In the genomic region with DNA sequence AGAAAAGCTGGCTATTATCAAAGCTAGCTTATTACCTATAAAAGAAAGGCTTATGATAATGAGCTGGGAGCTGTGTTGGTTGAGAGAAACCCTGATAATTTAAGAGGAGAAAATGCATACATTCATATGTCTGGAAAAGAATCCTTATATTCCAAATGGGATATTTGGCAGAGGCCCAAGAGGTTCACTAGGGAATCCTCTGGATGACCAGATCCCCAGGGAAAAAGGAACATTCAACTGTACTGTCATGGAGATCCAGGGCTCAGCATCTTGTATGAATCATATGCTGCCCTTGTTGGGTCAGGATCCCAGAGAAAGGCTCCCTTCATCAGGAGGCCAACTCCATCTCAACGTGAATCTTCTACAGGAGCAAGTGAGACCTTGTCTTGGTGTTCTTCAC, we compare ENCODE assay signal across 24 cellular contexts.
"Had no signal": no experiment of that assay in that cellular context is flagged by ENCODE, and none has a peak within 500 bp of the region (broad histone marks: within the 10 kb centered on the region; RNA-seq: fewer than 3 reads in every experiment).

No MANE protein-coding gene starts in this region.

- H3K36me3 Mint-ChIP-seq: memory B cell; mesothelial cell of epicardium; natural killer cell treated with Interleukin-12 subunit alpha and Interleukin-12 subunit beta and Interleukin-15 and Interleukin-18, amount 100 ng/mL, for 72 hours; neural progenitor cell; stimulated activated effector memory CD8-positive, alpha-beta T cell treated with anti-CD3 and anti-CD28 coated beads, Interleukin-12 subunit alpha, Interleukin-12 subunit beta, amount 100 ng/mL, for 72 hours had no signal

- H3K4me1 Mint-ChIP-seq: memory B cell; neural progenitor cell; stimulated activated effector memory CD8-positive, alpha-beta T cell treated with anti-CD3 and anti-CD28 coated beads, Interleukin-12 subunit alpha, Interleukin-12 subunit beta, amount 100 ng/mL, for 72 hours had no signal

- DNase-seq: dorsolateral prefrontal cortex; effector CD8-positive, alpha-beta T cell; foreskin melanocyte; head of caudate nucleus; kidney; left cardiac atrium; left ventricle myocardium inferior; lower lobe of right lung; nucleus accumbens; ovary; small intestine; stimulated activated CD4-positive, alpha-beta T cell treated with anti-CD3 and anti-CD28 coated beads, Interleukin-12 subunit alpha, Interleukin-12 subunit beta, amount 100 ng/mL, for 4 hours; stimulated activated naive CD8-positive, alpha-beta T cell treated with anti-CD3 and anti-CD28 coated beads, Interleukin-15, Interleukin-2, amounts not matched to agents 100 U/mL and 50 U/mL, for 24 hours; tibial artery; upper lobe of left lung had no signal

- H3K4me3 Mint-ChIP-seq: memory B cell; mesothelial cell of epicardium; natural killer cell treated with Interleukin-12 subunit alpha and Interleukin-12 subunit beta and Interleukin-15 and Interleukin-18, amount 100 ng/mL, for 72 hours; neural progenitor cell; stimulated activated effector memory CD8-positive, alpha-beta T cell treated with anti-CD3 and anti-CD28 coated beads, Interleukin-12 subunit alpha, Interleukin-12 subunit beta, amount 100 ng/mL, for 72 hours had no signal

- H3K4me1 ChIP-seq: lower lobe of right lung, neural progenitor cell, right atrium auricular region, suprapubic skin, tibial artery, upper lobe of left lung, vagina had no signal

- H3K27me3 ChIP-seq: hepatocyte, neural progenitor cell, ovary, right atrium auricular region, suprapubic skin, upper lobe of left lung, vagina had no signal

- H3K36me3 ChIP-seq: left ventricle myocardium inferior, lower lobe of right lung, neural progenitor cell, ovary, right atrium auricular region, suprapubic skin, tibial artery, upper lobe of left lung, vagina had no signal

- ATAC-seq: left cardiac atrium; lower lobe of right lung; natural killer cell treated with Interleukin-12 subunit alpha and Interleukin-12 subunit beta and Interleukin-15 and Interleukin-18, amount 100 ng/mL, for 72 hours; stimulated activated effector memory CD8-positive, alpha-beta T cell treated with anti-CD3 and anti-CD28 coated beads, Interleukin-12 subunit alpha, Interleukin-12 subunit beta, amount 100 ng/mL, for 72 hours; stimulated activated naive CD8-positive, alpha-beta T cell treated with anti-CD3 and anti-CD28 coated beads, Interleukin-15, Interleukin-2, amounts not matched to agents 100 U/mL and 50 U/mL, for 24 hours had no signal

- H3K27ac Mint-ChIP-seq: memory B cell; mesothelial cell of epicardium; natural killer cell treated with Interleukin-12 subunit alpha and Interleukin-12 subunit beta and Interleukin-15 and Interleukin-18, amount 100 ng/mL, for 72 hours; neural progenitor cell; stimulated activated effector memory CD8-positive, alpha-beta T cell treated with anti-CD3 and anti-CD28 coated beads, Interleukin-12 subunit alpha, Interleukin-12 subunit beta, amount 100 ng/mL, for 72 hours had no signal

- H3K4me3 ChIP-seq: dorsolateral prefrontal cortex, hepatocyte, left ventricle myocardium inferior, lower lobe of right lung, neural progenitor cell, ovary, right atrium auricular region, suprapubic skin, tibial artery, upper lobe of left lung, vagina had no signal

- H3K9me3 Mint-ChIP-seq: memory B cell; mesothelial cell of epicardium; natural killer cell treated with Interleukin-12 subunit alpha and Interleukin-12 subunit beta and Interleukin-15 and Interleukin-18, amount 100 ng/mL, for 72 hours; neural progenitor cell; stimulated activated effector memory CD8-positive, alpha-beta T cell treated with anti-CD3 and anti-CD28 coated beads, Interleukin-12 subunit alpha, Interleukin-12 subunit beta, amount 100 ng/mL, for 72 hours had no signal

- H3K9me3 ChIP-seq: left ventricle myocardium inferior, lower lobe of right lung, ovary, right atrium auricular region, suprapubic skin, tibial artery, upper lobe of left lung, vagina had no signal

- FAIRE-seq: kidney, small intestine had no signal
